8 cellular contexts compared by ENCODE assay signal in the genomic region with DNA sequence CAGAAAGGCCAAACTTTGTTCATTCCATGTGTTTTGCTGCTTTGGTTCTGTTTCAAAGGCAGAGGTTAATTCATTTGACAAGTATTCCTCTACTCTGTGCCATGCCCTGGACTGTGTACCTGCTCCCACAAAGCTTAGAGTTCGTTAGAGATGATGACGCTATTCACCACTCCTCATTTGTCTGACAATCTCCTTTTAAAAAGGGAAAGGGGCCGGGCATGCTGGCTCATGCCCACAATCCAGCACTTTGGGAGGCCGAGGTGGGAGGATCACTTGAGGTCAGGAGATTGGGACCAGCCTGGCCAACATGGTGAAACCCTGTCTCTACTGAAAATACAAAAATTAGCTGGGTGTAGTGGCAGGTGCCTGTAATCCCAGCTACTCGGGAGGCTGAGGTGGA. TPM values are rescaled to one million over a fixed set of nuclear protein-coding genes. Genes with fewer than 3 reads are reported as not detected.
DNase-seq lines count a peak whose midpoint lies in the region; ATAC-seq, FAIRE-seq and TF ChIP-seq lines count a peak whose summit lies in the region.
"Not testable (repeated sequence)": the region's sequence is repeated elsewhere in the genome, so short reads cannot be mapped to it uniquely, and the experiment has no call there.

No MANE protein-coding gene starts in this region.

- DNase-seq in Calu3; RWPE2 (ENCODE audit: low spot score); MCF 10A (ENCODE audit: unreplicated experiment); epithelial cell of prostate (ENCODE audit: low read depth, low spot score); keratinocyte (ENCODE audit: low read depth, low spot score); prostate gland (ENCODE audit: low spot score); stimulated activated effector memory CD8-positive, alpha-beta T cell treated with anti-CD3 and anti-CD28 coated beads, Interleukin-12 subunit alpha, Interleukin-12 subunit beta, amount 100 ng/mL, for 72 hours (ENCODE audit: low spot score in 2 of 2): not testable (repeated sequence)

- BruUV-seq in Calu3 (replicated peaks; lab: Mats Ljungman, UMichigan); MCF 10A (replicated peaks; lab: Mats Ljungman, UMichigan): not testable (repeated sequence)

- H3K27me3 ChIP-seq in RWPE2 (ENCODE audit: insufficient read depth, poor library complexity, severe bottlenecking); keratinocyte (ENCODE audit: control insufficient read depth, extremely low read depth, insufficient read depth, low read length); prostate gland (replicated peaks; ENCODE audit: insufficient read depth): not testable (repeated sequence)

- intact Hi-C loops in Calu3 (cut with micrococcal nuclease; ENCODE audit: unreplicated experiment); MCF 10A (cut with micrococcal nuclease); prostate gland (cut with DNase I): not testable (repeated sequence)

- peaks cover 54% of the 10 kb centered on the region for H3K79me2 ChIP-seq in keratinocyte (ENCODE audit: control insufficient read depth, insufficient read depth, low read length)

- H3K4me1 ChIP-seq in RWPE2 (ENCODE audit: insufficient read depth, poor library complexity, severe bottlenecking) (peaks cover 26% of the 10 kb centered on the region), keratinocyte (ENCODE audit: control insufficient read depth, extremely low read depth, insufficient read depth, low read length) (peaks cover 40% of the 10 kb centered on the region), prostate gland (replicated peaks) (peaks cover 17% of the 10 kb centered on the region)
- H3K4me1 ChIP-seq in urinary bladder (ENCODE audit: insufficient read depth), result not testable (repeated sequence)

- H3K9me3 ChIP-seq in RWPE2 (ENCODE audit: severe bottlenecking); keratinocyte (ENCODE audit: control insufficient read depth, low read depth, low read length); prostate gland: not testable (repeated sequence)

- H3K9me1 ChIP-seq in keratinocyte (ENCODE audit: control insufficient read depth, extremely low read depth, insufficient read depth, low read length), result not testable (repeated sequence)

- H3K4me3 ChIP-seq in RWPE2 (ENCODE audit: severe bottlenecking); keratinocyte (ENCODE audit: control insufficient read depth in 2 of 3, extremely low read depth in 1 of 3, insufficient read depth in 2 of 3, low read depth in 1 of 3, low read length in 3 of 3); prostate gland; urinary bladder (ENCODE audit: low read depth, low read length): not testable (repeated sequence)

- H2AFZ ChIP-seq in keratinocyte (ENCODE audit: control insufficient read depth, low read length), result not testable (repeated sequence)

- peaks cover 41% of the 10 kb centered on the region for H3K36me3 ChIP-seq in RWPE2 (ENCODE audit: low read depth)
- H3K36me3 ChIP-seq in keratinocyte (ENCODE audit: control insufficient read depth in 2 of 2, extremely low read depth in 1 of 2, insufficient read depth in 2 of 2, low read length in 2 of 2); prostate gland; urinary bladder (ENCODE audit: insufficient read depth): not testable (repeated sequence)

- H3K27ac ChIP-seq in RWPE2 (ENCODE audit: poor library complexity, severe bottlenecking) (peak overlapping the region; percentile 54), epithelial cell of prostate (peak overlapping the region; percentile 94), keratinocyte (ENCODE audit: control insufficient read depth, insufficient read depth, low read length) (peak overlapping the region; percentile 63), prostate gland (peak overlapping the region; percentile 61 to 78), urinary bladder (ENCODE audit: low read depth) (peak overlapping the region; percentile 76)

- POLR2A ChIA-PET in MCF 10A (lab: Yijun Ruan, JAX), result interaction anchor here (0.8 kb wide), 1 partner anchor 9 kb away, joined by 3 read pairs; no protein-coding TSS in a partner anchor

- TF ChIP-seq POLR2A in prostate gland (IDR thresholded peaks at IDR 0.05), result not testable (repeated sequence)

- H3K4me2 ChIP-seq in keratinocyte (ENCODE audit: control insufficient read depth, extremely low read depth, insufficient read depth, low read depth, low read length), result peak overlapping the region; percentile 65

- peaks cover 13% of the 10 kb centered on the region for H4K20me1 ChIP-seq in keratinocyte (ENCODE audit: control insufficient read depth, extremely low read depth, insufficient read depth, low read length)

- 0 out of 3 replicates have a peak, but pooled peaks have one; percentile 35 for ATAC-seq in RWPE2 (ENCODE audit: low read depth)
- not testable (repeated sequence) for ATAC-seq in stimulated activated effector memory CD8-positive, alpha-beta T cell treated with anti-CD3 and anti-CD28 coated beads, Interleukin-12 subunit alpha, Interleukin-12 subunit beta, amount 100 ng/mL, for 72 hours

- dilution Hi-C loops in keratinocyte (cut with MboI; ENCODE audit: extremely low pct_ligation_motif_present, low sequenced_read_pairs), result not testable (repeated sequence)

- CTCF ChIA-PET in Calu3 (lab: Charles Lee), result interaction anchor here (0.7 to 1.2 kb wide), 2 partner anchors 148 to 942 kb away, joined by 3 to 8 read pairs; no protein-coding TSS in a partner anchor
- CTCF ChIA-PET in MCF 10A (lab: Yijun Ruan, JAX), result not testable (repeated sequence)

- H3K27ac Mint-ChIP-seq in Calu3 (ENCODE audit: unreplicated experiment) (peak overlapping the region; percentile 83), MCF 10A (ENCODE audit: low read depth, unreplicated experiment) (peak overlapping the region; percentile 43)
- H3K27ac Mint-ChIP-seq in stimulated activated effector memory CD8-positive, alpha-beta T cell treated with anti-CD3 and anti-CD28 coated beads, Interleukin-12 subunit alpha, Interleukin-12 subunit beta, amount 100 ng/mL, for 72 hours, result peak overlapping the region; percentile 90

- H3K4me1 Mint-ChIP-seq in Calu3 (ENCODE audit: low read depth, unreplicated experiment) (peaks cover 58% of the 10 kb centered on the region), MCF 10A (ENCODE audit: insufficient read depth, unreplicated experiment) (peaks cover 15% of the 10 kb centered on the region)
- peaks cover 45% of the 10 kb centered on the region for H3K4me1 Mint-ChIP-seq in stimulated activated effector memory CD8-positive, alpha-beta T cell treated with anti-CD3 and anti-CD28 coated beads, Interleukin-12 subunit alpha, Interleukin-12 subunit beta, amount 100 ng/mL, for 72 hours

- H3K27me3 Mint-ChIP-seq in Calu3 (ENCODE audit: unreplicated experiment); MCF 10A (ENCODE audit: insufficient read depth, unreplicated experiment): not testable (repeated sequence)

- FAIRE-seq in keratinocyte (lab: Jason Lieb, UNC), result not testable (repeated sequence)

- H3K9me3 Mint-ChIP-seq in Calu3 (ENCODE audit: low read depth, unreplicated experiment); MCF 10A (ENCODE audit: unreplicated experiment); stimulated activated effector memory CD8-positive, alpha-beta T cell treated with anti-CD3 and anti-CD28 coated beads, Interleukin-12 subunit alpha, Interleukin-12 subunit beta, amount 100 ng/mL, for 72 hours: not testable (repeated sequence)

- peak overlapping the region; percentile 50 for H3K4me3 Mint-ChIP-seq in Calu3 (ENCODE audit: low read depth, unreplicated experiment)
- H3K4me3 Mint-ChIP-seq in MCF 10A (ENCODE audit: unreplicated experiment); stimulated activated effector memory CD8-positive, alpha-beta T cell treated with anti-CD3 and anti-CD28 coated beads, Interleukin-12 subunit alpha, Interleukin-12 subunit beta, amount 100 ng/mL, for 72 hours: not testable (repeated sequence)

- H3K36me3 Mint-ChIP-seq in Calu3 (ENCODE audit: insufficient read depth, unreplicated experiment), result peaks cover 48% of the 10 kb centered on the region
- H3K36me3 Mint-ChIP-seq in MCF 10A (ENCODE audit: insufficient read depth, unreplicated experiment), result peaks cover 22% of the 10 kb centered on the region
- H3K36me3 Mint-ChIP-seq in stimulated activated effector memory CD8-positive, alpha-beta T cell treated with anti-CD3 and anti-CD28 coated beads, Interleukin-12 subunit alpha, Interleukin-12 subunit beta, amount 100 ng/mL, for 72 hours, result peaks cover 57% of the 10 kb centered on the region

- WGBS in prostate gland, result 51% methylated on average over 5 of the region's 5 CpGs
- WGBS in urinary bladder, result 85% methylated on average over 5 of the region's 5 CpGs

- not testable (repeated sequence) for TF ChIP-seq CTCF in Calu3 (IDR thresholded peaks at IDR 0.05; ENCODE audit: unreplicated experiment); RWPE2 (IDR thresholded peaks at IDR 0.05; ENCODE audit: poor library complexity, severe bottlenecking); MCF 10A (IDR thresholded peaks at IDR 0.05; ENCODE audit: unreplicated experiment); keratinocyte (optimal IDR thresholded peaks at IDR 0.05 in 1 of 3, IDR thresholded peaks at IDR 0.05 in 1 of 3, conservative IDR thresholded peaks at IDR 0.05 in 1 of 3; ENCODE audit: extremely low read depth in 1 of 3, insufficient read depth in 2 of 3, low read length in 3 of 3); prostate gland (IDR thresholded peaks at IDR 0.05)

- H3K9ac ChIP-seq in keratinocyte (ENCODE audit: control insufficient read depth, extremely low read depth, insufficient read depth, low read length), result not testable (repeated sequence)

RNA-seq across cellular contexts. Expression of gene AP1B1, which starts 11.7 kb away (rescaled TPM):
- total RNA-seq in Calu3 (2022) (88.9 and 92.7 TPM in 2 replicates), MCF 10A (2022) (67.3 and 69.5 TPM in 2 replicates), prostate gland (100 to 1,000 TPM; 104 to 143 TPM), urinary bladder (41.9 TPM)
- polyA plus RNA-seq in keratinocyte (45.7 to 83.2 TPM (median 55.3 TPM) in 3 replicates), urinary bladder (40.0 TPM)
- 39.1 TPM for polyA plus RNA-seq in keratinocyte (2011; ENCODE audit: low read depth)
- polyA plus RNA-seq in keratinocyte (2011; cell fraction: cytosol; rRNA removed), result 60.1 and 76.2 TPM in 2 replicates
- 78.4 and 86.2 TPM in 2 replicates for polyA plus RNA-seq in keratinocyte (2011; cell fraction: nucleus; rRNA removed)
- 27.6 and 80.8 TPM in 2 replicates for polyA plus RNA-seq in keratinocyte (2012; ENCODE audit: low replicate concordance)
- 151 to 271 TPM (median 173 TPM) in 3 replicates for polyA minus RNA-seq in keratinocyte
- polyA minus RNA-seq in keratinocyte (2011; cell fraction: cytosol; rRNA and poly(A)+ RNA removed), result 162 TPM
- polyA minus RNA-seq in keratinocyte (2011; cell fraction: nucleus; rRNA and poly(A)+ RNA removed), result 91.1 and 106 TPM in 2 replicates
